In genomic region chr4:180028682-180029081, GRCh38 we compare ENCODE assay signal across 9 cellular contexts.
DNase-seq lines count a peak whose midpoint lies in the region; ATAC-seq, FAIRE-seq and TF ChIP-seq lines count a peak whose summit lies in the region.
"Had no signal": no experiment of that assay in that cellular context is flagged by ENCODE, and none has a peak within 500 bp of the region (broad histone marks: within the 10 kb centered on the region; RNA-seq: fewer than 3 reads in every experiment).

No MANE protein-coding gene starts in this region.

- H3K4me1 ChIP-seq in BE2C = no peaks in the 10 kb centered on the region
- no peaks in the 10 kb centered on the region for H3K4me1 ChIP-seq in fibroblast of lung (ENCODE audit: control insufficient read depth, extremely low read depth, insufficient read depth, low read length)
- H3K4me1 ChIP-seq in transverse colon = no peaks in the 10 kb centered on the region
- H3K4me1 ChIP-seq: parathyroid adenoma had no signal

- H3K27ac ChIP-seq in fibroblast of lung (ENCODE audit: insufficient read depth, low read length) (no peak overlapping the region), transverse colon (no peak overlapping the region)
- H3K27ac ChIP-seq: parathyroid adenoma had no signal

- H2AFZ ChIP-seq in fibroblast of lung (ENCODE audit: low read length) = no peak overlapping the region
- H2AFZ ChIP-seq: parathyroid adenoma had no signal

- peak; percentile 82 for TF ChIP-seq CTCF in BE2C (IDR thresholded peaks at IDR 0.05; ENCODE audit: low read depth, low read length)
- TF ChIP-seq CTCF in fibroblast of lung (conservative IDR thresholded peaks at IDR 0.05 in 1 of 2, IDR thresholded peaks at IDR 0.05 in 1 of 2; ENCODE audit: low read depth in 1 of 2, low read length in 2 of 2) = peak in 1 of 2 donors; percentile 51
- peak in 2 of 5 experiments; percentile 16 to 33 for TF ChIP-seq CTCF in transverse colon (IDR thresholded peaks at IDR 0.05)

- H3K27me3 ChIP-seq in BE2C (no peaks in the 10 kb centered on the region), fibroblast of lung (ENCODE audit: control insufficient read depth, insufficient read depth, low read length) (no peaks in the 10 kb centered on the region), transverse colon (no peaks in the 10 kb centered on the region)

- no peak for TF ChIP-seq POLR2A in transverse colon (IDR thresholded peaks at IDR 0.05)

- WGBS in transverse colon (ENCODE audit: low coverage in 1 of 2), 2 donors = 49 to 51% methylated on average over 8 of the region's 8 CpGs

- in situ Hi-C loops in transverse colon (cut with MboI; ENCODE audit: low pct_ligation_motif_present in 1 of 4, low pct_unique_long_range_greater_than_20kb in 1 of 4, low sequenced_read_pairs in 3 of 4) = no loop called here

- no peak for TF ChIP-seq EP300 in transverse colon (IDR thresholded peaks at IDR 0.05; ENCODE audit: low read depth)

- ATAC-seq in GM21619 (IDR thresholded peaks at IDR 0.05; ENCODE audit: unreplicated experiment) = peak; percentile 66

- peak; percentile 82 for DNase-seq in BE2C
- peak; percentile 6 for DNase-seq in NCI-H2171 treated with DMSO at 0.1 percent for 48 hours (lab: John Stamatoyannopoulos, UW)
- DNase-seq in fibroblast of lung (ENCODE audit: low read depth in 2 of 2) = peak; percentile 41 to 61
- peak; percentile 23 for DNase-seq in transverse colon
- DNase-seq in central memory CD4-positive, alpha-beta T cell = no peak
- DNase-seq in HTR-8/SVneo (ENCODE audit: insufficient read length, low spot score) = no peak
- no peak for DNase-seq in activated CD4-positive, alpha-beta T cell treated with anti-CD3 and anti-CD28 coated beads, Interleukin-2, amount 50 U/mL, for 4 hours

- no peak overlapping the region for H3K4me2 ChIP-seq in fibroblast of lung (ENCODE audit: extremely low read depth, insufficient read depth, low read length)

- H3K9ac ChIP-seq in fibroblast of lung (ENCODE audit: insufficient read depth, low read length) = no peak overlapping the region
- H3K9ac ChIP-seq: parathyroid adenoma had no signal

- FAIRE-seq in HTR-8/SVneo (lab: Jason Lieb, UNC) = no peak

- no peaks in the 10 kb centered on the region for H4K20me1 ChIP-seq in fibroblast of lung (ENCODE audit: control insufficient read depth, extremely low read depth, insufficient read depth, low read length)

- no peak overlapping the region for H3K4me3 ChIP-seq in BE2C (ENCODE audit: low read depth, low read length)
- H3K4me3 ChIP-seq in fibroblast of lung (replicated peaks in 1 of 4; ENCODE audit: control extremely low read depth in 1 of 4, insufficient read depth in 1 of 4, low read depth in 3 of 4, low read length in 4 of 4) = no peak overlapping the region
- no peak overlapping the region for H3K4me3 ChIP-seq in transverse colon

- H3K36me3 ChIP-seq in BE2C (no peaks in the 10 kb centered on the region), fibroblast of lung (ENCODE audit: control insufficient read depth, insufficient read depth, low read length) (no peaks in the 10 kb centered on the region), transverse colon (no peaks in the 10 kb centered on the region)

- H3K79me2 ChIP-seq in fibroblast of lung (ENCODE audit: control insufficient read depth, insufficient read depth, low read length) = no peaks in the 10 kb centered on the region
- H3K79me2 ChIP-seq: parathyroid adenoma had no signal

- H3K9me3 ChIP-seq in BE2C (no peaks in the 10 kb centered on the region), fibroblast of lung (ENCODE audit: control insufficient read depth, insufficient read depth, low read depth, low read length) (no peaks in the 10 kb centered on the region), transverse colon (no peaks in the 10 kb centered on the region)

- intact Hi-C loops in transverse colon (cut with DNase I; ENCODE audit: low total_unique reads) = no loop called here

Comparison
In these comparisons a context has a peak if more than half of its experiments do, and no peak if none do; other contexts are left out.
1. DNase-seq: peak in BE2C (single experiment), NCI-H2171 treated with DMSO at 0.1 percent for 48 hours (single experiment), fibroblast of lung (2 of 2) and transverse colon (single experiment); none in central memory CD4-positive, alpha-beta T cell (single experiment), HTR-8/SVneo (single experiment) and activated CD4-positive, alpha-beta T cell treated with anti-CD3 and anti-CD28 coated beads, Interleukin-2, amount 50 U/mL, for 4 hours (0 of 2).